In the genomic region with DNA sequence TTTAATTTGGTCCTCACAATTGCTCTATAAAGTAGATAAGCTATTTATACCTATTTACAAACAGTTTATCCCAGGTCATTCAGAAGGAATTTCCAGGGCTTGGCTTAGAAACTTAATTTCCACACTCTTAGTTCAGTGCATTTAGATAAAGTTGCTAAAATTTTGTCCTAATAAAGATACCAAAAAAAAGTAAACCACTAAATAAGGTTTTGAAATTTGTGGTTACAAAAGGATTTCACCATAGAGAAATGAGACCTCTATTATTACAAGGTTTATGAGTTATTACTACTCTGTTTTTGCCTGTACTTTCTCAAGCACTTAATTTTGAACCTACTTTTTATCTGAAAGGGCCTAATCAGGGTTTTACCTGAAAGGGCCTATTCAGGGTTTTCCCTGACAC, we compare ENCODE assay signal across 1 cellular context.
TF ChIP-seq lines count a peak whose summit lies in the region.

No MANE protein-coding gene starts in this region.

TF ChIP-seq in GM23338, 12 proteins besides CTCF, POLR2A, EP300 and RAD21 (continued from another document):
- TF ChIP-seq, protein P1, sequence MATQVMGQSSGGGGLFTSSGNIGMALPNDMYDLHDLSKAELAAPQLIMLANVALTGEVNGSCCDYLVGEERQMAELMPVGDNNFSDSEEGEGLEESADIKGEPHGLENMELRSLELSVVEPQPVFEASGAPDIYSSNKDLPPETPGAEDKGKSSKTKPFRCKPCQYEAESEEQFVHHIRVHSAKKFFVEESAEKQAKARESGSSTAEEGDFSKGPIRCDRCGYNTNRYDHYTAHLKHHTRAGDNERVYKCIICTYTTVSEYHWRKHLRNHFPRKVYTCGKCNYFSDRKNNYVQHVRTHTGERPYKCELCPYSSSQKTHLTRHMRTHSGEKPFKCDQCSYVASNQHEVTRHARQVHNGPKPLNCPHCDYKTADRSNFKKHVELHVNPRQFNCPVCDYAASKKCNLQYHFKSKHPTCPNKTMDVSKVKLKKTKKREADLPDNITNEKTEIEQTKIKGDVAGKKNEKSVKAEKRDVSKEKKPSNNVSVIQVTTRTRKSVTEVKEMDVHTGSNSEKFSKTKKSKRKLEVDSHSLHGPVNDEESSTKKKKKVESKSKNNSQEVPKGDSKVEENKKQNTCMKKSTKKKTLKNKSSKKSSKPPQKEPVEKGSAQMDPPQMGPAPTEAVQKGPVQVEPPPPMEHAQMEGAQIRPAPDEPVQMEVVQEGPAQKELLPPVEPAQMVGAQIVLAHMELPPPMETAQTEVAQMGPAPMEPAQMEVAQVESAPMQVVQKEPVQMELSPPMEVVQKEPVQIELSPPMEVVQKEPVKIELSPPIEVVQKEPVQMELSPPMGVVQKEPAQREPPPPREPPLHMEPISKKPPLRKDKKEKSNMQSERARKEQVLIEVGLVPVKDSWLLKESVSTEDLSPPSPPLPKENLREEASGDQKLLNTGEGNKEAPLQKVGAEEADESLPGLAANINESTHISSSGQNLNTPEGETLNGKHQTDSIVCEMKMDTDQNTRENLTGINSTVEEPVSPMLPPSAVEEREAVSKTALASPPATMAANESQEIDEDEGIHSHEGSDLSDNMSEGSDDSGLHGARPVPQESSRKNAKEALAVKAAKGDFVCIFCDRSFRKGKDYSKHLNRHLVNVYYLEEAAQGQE (IDR thresholded peaks at IDR 0.05; ENCODE audit: unreplicated experiment): no peak
- TF ChIP-seq POLR2AphosphoS5 (IDR thresholded peaks at IDR 0.05; ENCODE audit: low read depth): no peak
- TF ChIP-seq EZH2phosphoT487 (IDR thresholded peaks at IDR 0.05; ENCODE audit: unreplicated experiment): no peak
- no peak for TF ChIP-seq JUNB (IDR thresholded peaks at IDR 0.05; ENCODE audit: unreplicated experiment)
